In genomic region chr9:107282759-107283620, GRCh38 we compare ENCODE assay signal across 1 cellular context.
TF ChIP-seq lines count a peak whose summit lies in the region.

RAD23B (plus strand) TSS chr9:107283279; CDS start chr9:107283630, 351 bp downstream.

TF ChIP-seq in WTC11, 78 proteins besides CTCF, POLR2A, EP300 and RAD21 (continued from another document and continues in another):
- no peak for TF ChIP-seq ATF2 (CRISPR knock-in tag; IDR thresholded peaks at IDR 0.05; ENCODE audit: borderline replicate concordance, low read depth)
- 0 out of 2 replicates have a peak, but pooled peaks have one; percentile 19 for TF ChIP-seq ZNF671 (CRISPR knock-in tag; IDR thresholded peaks at IDR 0.05)
- no peak for TF ChIP-seq ATF3 (CRISPR knock-in tag; conservative IDR thresholded peaks at IDR 0.05)
- TF ChIP-seq, protein P1, sequence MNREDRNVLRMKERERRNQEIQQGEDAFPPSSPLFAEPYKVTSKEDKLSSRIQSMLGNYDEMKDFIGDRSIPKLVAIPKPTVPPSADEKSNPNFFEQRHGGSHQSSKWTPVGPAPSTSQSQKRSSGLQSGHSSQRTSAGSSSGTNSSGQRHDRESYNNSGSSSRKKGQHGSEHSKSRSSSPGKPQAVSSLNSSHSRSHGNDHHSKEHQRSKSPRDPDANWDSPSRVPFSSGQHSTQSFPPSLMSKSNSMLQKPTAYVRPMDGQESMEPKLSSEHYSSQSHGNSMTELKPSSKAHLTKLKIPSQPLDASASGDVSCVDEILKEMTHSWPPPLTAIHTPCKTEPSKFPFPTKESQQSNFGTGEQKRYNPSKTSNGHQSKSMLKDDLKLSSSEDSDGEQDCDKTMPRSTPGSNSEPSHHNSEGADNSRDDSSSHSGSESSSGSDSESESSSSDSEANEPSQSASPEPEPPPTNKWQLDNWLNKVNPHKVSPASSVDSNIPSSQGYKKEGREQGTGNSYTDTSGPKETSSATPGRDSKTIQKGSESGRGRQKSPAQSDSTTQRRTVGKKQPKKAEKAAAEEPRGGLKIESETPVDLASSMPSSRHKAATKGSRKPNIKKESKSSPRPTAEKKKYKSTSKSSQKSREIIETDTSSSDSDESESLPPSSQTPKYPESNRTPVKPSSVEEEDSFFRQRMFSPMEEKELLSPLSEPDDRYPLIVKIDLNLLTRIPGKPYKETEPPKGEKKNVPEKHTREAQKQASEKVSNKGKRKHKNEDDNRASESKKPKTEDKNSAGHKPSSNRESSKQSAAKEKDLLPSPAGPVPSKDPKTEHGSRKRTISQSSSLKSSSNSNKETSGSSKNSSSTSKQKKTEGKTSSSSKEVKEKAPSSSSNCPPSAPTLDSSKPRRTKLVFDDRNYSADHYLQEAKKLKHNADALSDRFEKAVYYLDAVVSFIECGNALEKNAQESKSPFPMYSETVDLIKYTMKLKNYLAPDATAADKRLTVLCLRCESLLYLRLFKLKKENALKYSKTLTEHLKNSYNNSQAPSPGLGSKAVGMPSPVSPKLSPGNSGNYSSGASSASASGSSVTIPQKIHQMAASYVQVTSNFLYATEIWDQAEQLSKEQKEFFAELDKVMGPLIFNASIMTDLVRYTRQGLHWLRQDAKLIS (CRISPR knock-in tag; IDR thresholded peaks at IDR 0.05; ENCODE audit: borderline replicate concordance), result 0 out of 2 replicates have a peak, but pooled peaks have one; percentile 23
- TF ChIP-seq ATF6 (CRISPR knock-in tag; IDR thresholded peaks at IDR 0.05), result no peak
- TF ChIP-seq TCF7 (CRISPR knock-in tag; IDR thresholded peaks at IDR 0.05; ENCODE audit: low read depth), result no peak
- no peak for TF ChIP-seq FOXJ3 (CRISPR knock-in tag; IDR thresholded peaks at IDR 0.05; ENCODE audit: borderline replicate concordance)
- no peak for TF ChIP-seq MYBL2 (CRISPR knock-in tag; IDR thresholded peaks at IDR 0.05)
- no peak for TF ChIP-seq SMAD4 (CRISPR knock-in tag; IDR thresholded peaks at IDR 0.05)
- 0 out of 2 replicates have a peak, but pooled peaks have one; percentile 6 for TF ChIP-seq ERG (CRISPR knock-in tag; IDR thresholded peaks at IDR 0.05)
- peak; percentile 78; the same call in 1 of the 2 replicates for TF ChIP-seq TP53 (CRISPR knock-in tag; IDR thresholded peaks at IDR 0.05)
- no peak; the same call in 1 of the 2 replicates for TF ChIP-seq CBFB (CRISPR knock-in tag; IDR thresholded peaks at IDR 0.05; ENCODE audit: low read depth)
- TF ChIP-seq, protein P2, sequence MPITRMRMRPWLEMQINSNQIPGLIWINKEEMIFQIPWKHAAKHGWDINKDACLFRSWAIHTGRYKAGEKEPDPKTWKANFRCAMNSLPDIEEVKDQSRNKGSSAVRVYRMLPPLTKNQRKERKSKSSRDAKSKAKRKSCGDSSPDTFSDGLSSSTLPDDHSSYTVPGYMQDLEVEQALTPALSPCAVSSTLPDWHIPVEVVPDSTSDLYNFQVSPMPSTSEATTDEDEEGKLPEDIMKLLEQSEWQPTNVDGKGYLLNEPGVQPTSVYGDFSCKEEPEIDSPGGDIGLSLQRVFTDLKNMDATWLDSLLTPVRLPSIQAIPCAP (CRISPR knock-in tag; IDR thresholded peaks at IDR 0.05), result no peak; the same call in 1 of the 2 replicates
- TF ChIP-seq TEAD4 (CRISPR knock-in tag; IDR thresholded peaks at IDR 0.05), result 0 out of 2 replicates have a peak, but pooled peaks have one; percentile 62
- no peak for TF ChIP-seq ZNF317 (CRISPR knock-in tag; IDR thresholded peaks at IDR 0.05; ENCODE audit: borderline replicate concordance, low read depth)
- 0 out of 2 replicates have a peak, but pooled peaks have one; percentile 18 for TF ChIP-seq ZNF263 (CRISPR knock-in tag; IDR thresholded peaks at IDR 0.05; ENCODE audit: low read depth)
- 0 out of 2 replicates have a peak, but pooled peaks have one; percentile 21 for TF ChIP-seq ELF4 (CRISPR knock-in tag; IDR thresholded peaks at IDR 0.05; ENCODE audit: low read depth)
- TF ChIP-seq, protein P3, sequence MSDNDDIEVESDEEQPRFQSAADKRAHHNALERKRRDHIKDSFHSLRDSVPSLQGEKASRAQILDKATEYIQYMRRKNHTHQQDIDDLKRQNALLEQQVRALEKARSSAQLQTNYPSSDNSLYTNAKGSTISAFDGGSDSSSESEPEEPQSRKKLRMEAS (CRISPR knock-in tag; IDR thresholded peaks at IDR 0.05), result no peak; the same call in 1 of the 2 replicates
- no peak for TF ChIP-seq RELA (CRISPR knock-in tag; IDR thresholded peaks at IDR 0.05; ENCODE audit: borderline replicate concordance)
- TF ChIP-seq CREB1 (CRISPR knock-in tag; IDR thresholded peaks at IDR 0.05), result 0 out of 2 replicates have a peak, but pooled peaks have one; percentile 58
- peak; percentile 81; the same call in 1 of the 2 replicates for TF ChIP-seq E2F1 (CRISPR knock-in tag; IDR thresholded peaks at IDR 0.05)
- 0 out of 2 replicates have a peak, but pooled peaks have one; percentile 12 for TF ChIP-seq KAT7 (CRISPR knock-in tag; IDR thresholded peaks at IDR 0.05; ENCODE audit: borderline replicate concordance)
- peak; percentile 71 for TF ChIP-seq HMGXB4 (CRISPR knock-in tag; IDR thresholded peaks at IDR 0.05)
- TF ChIP-seq NR2C2 (CRISPR knock-in tag; IDR thresholded peaks at IDR 0.05), result no peak
- peak; percentile 71; the same call in 1 of the 2 replicates for TF ChIP-seq NFE2L1 (CRISPR knock-in tag; IDR thresholded peaks at IDR 0.05)
- TF ChIP-seq ZNF423 (CRISPR knock-in tag; IDR thresholded peaks at IDR 0.05), result no peak
- TF ChIP-seq, protein P4, sequence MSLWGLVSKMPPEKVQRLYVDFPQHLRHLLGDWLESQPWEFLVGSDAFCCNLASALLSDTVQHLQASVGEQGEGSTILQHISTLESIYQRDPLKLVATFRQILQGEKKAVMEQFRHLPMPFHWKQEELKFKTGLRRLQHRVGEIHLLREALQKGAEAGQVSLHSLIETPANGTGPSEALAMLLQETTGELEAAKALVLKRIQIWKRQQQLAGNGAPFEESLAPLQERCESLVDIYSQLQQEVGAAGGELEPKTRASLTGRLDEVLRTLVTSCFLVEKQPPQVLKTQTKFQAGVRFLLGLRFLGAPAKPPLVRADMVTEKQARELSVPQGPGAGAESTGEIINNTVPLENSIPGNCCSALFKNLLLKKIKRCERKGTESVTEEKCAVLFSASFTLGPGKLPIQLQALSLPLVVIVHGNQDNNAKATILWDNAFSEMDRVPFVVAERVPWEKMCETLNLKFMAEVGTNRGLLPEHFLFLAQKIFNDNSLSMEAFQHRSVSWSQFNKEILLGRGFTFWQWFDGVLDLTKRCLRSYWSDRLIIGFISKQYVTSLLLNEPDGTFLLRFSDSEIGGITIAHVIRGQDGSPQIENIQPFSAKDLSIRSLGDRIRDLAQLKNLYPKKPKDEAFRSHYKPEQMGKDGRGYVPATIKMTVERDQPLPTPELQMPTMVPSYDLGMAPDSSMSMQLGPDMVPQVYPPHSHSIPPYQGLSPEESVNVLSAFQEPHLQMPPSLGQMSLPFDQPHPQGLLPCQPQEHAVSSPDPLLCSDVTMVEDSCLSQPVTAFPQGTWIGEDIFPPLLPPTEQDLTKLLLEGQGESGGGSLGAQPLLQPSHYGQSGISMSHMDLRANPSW (CRISPR knock-in tag; conservative IDR thresholded peaks at IDR 0.05; ENCODE audit: low read depth), result peak; percentile 59; the same call in 1 of the 2 replicates
- no peak for TF ChIP-seq ETV6 (CRISPR knock-in tag; IDR thresholded peaks at IDR 0.05)
- TF ChIP-seq FOXP1 (CRISPR knock-in tag; IDR thresholded peaks at IDR 0.05; ENCODE audit: borderline replicate concordance), result peak; percentile 77
- TF ChIP-seq ZNF416 (CRISPR knock-in tag; IDR thresholded peaks at IDR 0.05), result peak; percentile 57; the same call in 1 of the 2 replicates
- no peak for TF ChIP-seq AR (CRISPR knock-in tag; IDR thresholded peaks at IDR 0.05)
- no peak for TF ChIP-seq MXD4 (CRISPR knock-in tag; IDR thresholded peaks at IDR 0.05; ENCODE audit: borderline replicate concordance)
- no peak for TF ChIP-seq HMGA2 (CRISPR knock-in tag; IDR thresholded peaks at IDR 0.05)
- TF ChIP-seq MLX (CRISPR knock-in tag; IDR thresholded peaks at IDR 0.05), result peak; percentile 84; the same call in 1 of the 2 replicates
- TF ChIP-seq USF2 (CRISPR knock-in tag; IDR thresholded peaks at IDR 0.05), result no peak
- no peak for TF ChIP-seq ZNF121 (CRISPR knock-in tag; IDR thresholded peaks at IDR 0.05)
